In the genomic region with DNA sequence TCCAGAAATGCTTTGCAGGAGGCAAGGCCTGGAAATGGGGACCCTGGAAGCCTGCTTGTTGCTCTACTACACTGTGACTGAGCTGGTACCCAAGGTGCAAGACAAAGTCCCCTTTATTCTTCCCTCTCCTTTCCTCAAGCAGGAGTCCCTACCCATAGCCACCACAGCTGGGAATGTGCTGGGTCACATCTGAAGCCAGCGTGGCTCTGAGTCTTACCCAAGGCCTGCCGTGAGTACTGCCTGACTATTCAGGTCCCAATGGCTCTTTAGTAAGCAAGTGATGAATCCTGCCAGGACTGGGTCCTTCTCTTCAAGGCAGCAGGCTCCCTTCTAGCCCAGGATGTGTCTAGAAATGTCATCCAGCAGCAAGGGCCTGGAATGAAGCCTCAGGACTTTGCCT, we compare ENCODE assay signal across 23 cellular contexts. TPM values are rescaled to one million over a fixed set of nuclear protein-coding genes. Genes with fewer than 3 reads are reported as not detected.
DNase-seq lines count a peak whose midpoint lies in the region; ATAC-seq and TF ChIP-seq lines count a peak whose summit lies in the region.
"Had no signal": no experiment of that assay in that cellular context is flagged by ENCODE, and none has a peak within 500 bp of the region (broad histone marks: within the 10 kb centered on the region; RNA-seq: fewer than 3 reads in every experiment).

No MANE protein-coding gene starts in this region.

- H3K4me3 ChIP-seq in CD4-positive, CD25-positive, alpha-beta regulatory T cell (ENCODE audit: low read depth, low read length), result no peak overlapping the region
- H3K4me3 ChIP-seq: MG63 had no signal

- H3K27ac Mint-ChIP-seq in CD4-positive, CD25-positive, alpha-beta regulatory T cell, result peak overlapping the region in 2 of 3 donors; percentile 49 to 88
- peak overlapping the region; percentile 44 for H3K27ac Mint-ChIP-seq in CD4-positive, alpha-beta T cell
- H3K27ac Mint-ChIP-seq in activated naive CD8-positive, alpha-beta T cell treated with anti-CD3 and anti-CD28 coated beads, Interleukin-2, amount 10 ng/mL, durations not matched to agents 7 days and 5 days, result peak overlapping the region; percentile 41
- peak overlapping the region in 7 of 10 donors; percentile 21 to 81 (median 57) for H3K27ac Mint-ChIP-seq in naive thymus-derived CD8-positive, alpha-beta T cell

- no peaks in the 10 kb centered on the region for H3K9me3 ChIP-seq in CD4-positive, CD25-positive, alpha-beta regulatory T cell (ENCODE audit: control insufficient read depth in 2 of 2, low read length in 2 of 2)
- H3K9me3 ChIP-seq in CD4-positive, alpha-beta T cell (ENCODE audit: control insufficient read depth, low read length), result no peaks in the 10 kb centered on the region
- H3K9me3 ChIP-seq: MG63 had no signal

- POLR2A ChIA-PET in CD4-positive, alpha-beta T cell (lab: Charles Lee), result interaction anchor here (1.6 kb wide), 1 partner anchor 9 kb away, joined by 5 read pairs; the partner anchor contains the start of gene RAD51
- POLR2A ChIA-PET in activated naive CD8-positive, alpha-beta T cell treated with anti-CD3 and anti-CD28 coated beads, Interleukin-2, amount 10 ng/mL, durations not matched to agents 7 days and 5 days (lab: Charles Lee), result interaction anchor here (2.9 kb wide), 1 partner anchor 9 kb away, joined by 11 read pairs; the partner anchor contains the start of gene RAD51
- POLR2A ChIA-PET in naive thymus-derived CD8-positive, alpha-beta T cell (lab: Charles Lee), result no interaction called here

- no peak for TF ChIP-seq CTCF in CD4-positive, alpha-beta T cell (IDR thresholded peaks at IDR 0.05)

- no peak overlapping the region for H3K4me3 Mint-ChIP-seq in CD4-positive, CD25-positive, alpha-beta regulatory T cell
- H3K4me3 Mint-ChIP-seq in CD4-positive, alpha-beta T cell, result no peak overlapping the region
- H3K4me3 Mint-ChIP-seq in activated naive CD8-positive, alpha-beta T cell treated with anti-CD3 and anti-CD28 coated beads, Interleukin-2, amount 10 ng/mL, durations not matched to agents 7 days and 5 days, result no peak overlapping the region
- H3K4me3 Mint-ChIP-seq in naive thymus-derived CD8-positive, alpha-beta T cell, result no peak overlapping the region
- H3K4me3 Mint-ChIP-seq: CD8-positive, alpha-beta memory T cell had no signal

- H3K27me3 ChIP-seq in CD4-positive, CD25-positive, alpha-beta regulatory T cell (ENCODE audit: control insufficient read depth, insufficient read depth, low read length), result no peaks in the 10 kb centered on the region
- no peaks in the 10 kb centered on the region for H3K27me3 ChIP-seq in CD4-positive, alpha-beta T cell (ENCODE audit: control insufficient read depth, insufficient read depth, low read length)
- H3K27me3 ChIP-seq: MG63 had no signal

- H3K36me3 Mint-ChIP-seq in CD4-positive, CD25-positive, alpha-beta regulatory T cell, result peaks cover 4% of the 10 kb centered on the region
- H3K36me3 Mint-ChIP-seq in CD4-positive, alpha-beta T cell (ENCODE audit: low read depth), result no peaks in the 10 kb centered on the region
- H3K36me3 Mint-ChIP-seq in activated naive CD8-positive, alpha-beta T cell treated with anti-CD3 and anti-CD28 coated beads, Interleukin-2, amount 10 ng/mL, durations not matched to agents 7 days and 5 days, result no peaks in the 10 kb centered on the region
- peaks cover 0 to 4% (median 0%) of the 10 kb centered on the region in 3 donors for H3K36me3 Mint-ChIP-seq in naive thymus-derived CD8-positive, alpha-beta T cell

- H3K4me1 Mint-ChIP-seq in CD4-positive, CD25-positive, alpha-beta regulatory T cell, result peaks cover 4 to 13% (median 6%) of the 10 kb centered on the region in 4 donors
- H3K4me1 Mint-ChIP-seq in CD4-positive, alpha-beta T cell (ENCODE audit: low read depth), result no peaks in the 10 kb centered on the region
- no peaks in the 10 kb centered on the region for H3K4me1 Mint-ChIP-seq in activated naive CD8-positive, alpha-beta T cell treated with anti-CD3 and anti-CD28 coated beads, Interleukin-2, amount 10 ng/mL, durations not matched to agents 7 days and 5 days
- peaks cover 0 to 5% (median 4%) of the 10 kb centered on the region in 4 donors for H3K4me1 Mint-ChIP-seq in naive thymus-derived CD8-positive, alpha-beta T cell

- no peaks in the 10 kb centered on the region for H3K4me1 ChIP-seq in CD4-positive, CD25-positive, alpha-beta regulatory T cell (ENCODE audit: control insufficient read depth, insufficient read depth, low read length, poor library complexity, severe bottlenecking)

- CTCF ChIA-PET in CD4-positive, alpha-beta T cell (lab: Charles Lee), result no interaction called here

- no peak overlapping the region for H3K27ac ChIP-seq in CD4-positive, CD25-positive, alpha-beta regulatory T cell (ENCODE audit: insufficient read depth, low read length, poor library complexity, severe bottlenecking)
- no peak overlapping the region for H3K27ac ChIP-seq in CD4-positive, alpha-beta T cell (ENCODE audit: low read depth, low read length)

- H3K9me3 Mint-ChIP-seq in CD4-positive, CD25-positive, alpha-beta regulatory T cell, result no peaks in the 10 kb centered on the region
- no peaks in the 10 kb centered on the region for H3K9me3 Mint-ChIP-seq in CD4-positive, alpha-beta T cell
- no peaks in the 10 kb centered on the region for H3K9me3 Mint-ChIP-seq in activated naive CD8-positive, alpha-beta T cell treated with anti-CD3 and anti-CD28 coated beads, Interleukin-2, amount 10 ng/mL, durations not matched to agents 7 days and 5 days
- H3K9me3 Mint-ChIP-seq in naive thymus-derived CD8-positive, alpha-beta T cell, result no peaks in the 10 kb centered on the region
- H3K9me3 Mint-ChIP-seq: CD8-positive, alpha-beta memory T cell had no signal

- no peak for ATAC-seq in CD4-positive, CD25-positive, alpha-beta regulatory T cell (ENCODE audit: low read depth in 2 of 2)
- ATAC-seq in CD4-positive, alpha-beta T cell (ENCODE audit: poor library complexity), result no peak
- ATAC-seq in activated naive CD8-positive, alpha-beta T cell treated with anti-CD3 and anti-CD28 coated beads, Interleukin-2, amount 10 ng/mL, durations not matched to agents 7 days and 5 days (ENCODE audit: low read depth), result no peak
- ATAC-seq in naive thymus-derived CD8-positive, alpha-beta T cell, result no peak
- ATAC-seq in HG02973 (IDR thresholded peaks at IDR 0.05; ENCODE audit: unreplicated experiment), result no peak
- ATAC-seq: PC-3 had no signal

- H3K36me3 ChIP-seq in CD4-positive, CD25-positive, alpha-beta regulatory T cell (ENCODE audit: control insufficient read depth, insufficient read depth, low read length), result peaks cover 3% of the 10 kb centered on the region
- H3K36me3 ChIP-seq: MG63 had no signal

- intact Hi-C loops in CD4-positive, alpha-beta T cell (cut with DNase I, micrococcal nuclease), result no loop called here

- no peaks in the 10 kb centered on the region for H3K27me3 Mint-ChIP-seq in CD4-positive, CD25-positive, alpha-beta regulatory T cell
- no peaks in the 10 kb centered on the region for H3K27me3 Mint-ChIP-seq in CD4-positive, alpha-beta T cell
- peaks cover 6% of the 10 kb centered on the region for H3K27me3 Mint-ChIP-seq in activated naive CD8-positive, alpha-beta T cell treated with anti-CD3 and anti-CD28 coated beads, Interleukin-2, amount 10 ng/mL, durations not matched to agents 7 days and 5 days
- no peaks in the 10 kb centered on the region for H3K27me3 Mint-ChIP-seq in naive thymus-derived CD8-positive, alpha-beta T cell
- H3K27me3 Mint-ChIP-seq: CD8-positive, alpha-beta memory T cell had no signal

- no peak for DNase-seq in CD4-positive, CD25-positive, alpha-beta regulatory T cell
- no peak for DNase-seq in CD4-positive, alpha-beta T cell
- no peak for DNase-seq in activated naive CD8-positive, alpha-beta T cell treated with anti-CD3 and anti-CD28 coated beads, Interleukin-2, amount 10 ng/mL, durations not matched to agents 7 days and 5 days
- DNase-seq in naive thymus-derived CD8-positive, alpha-beta T cell, result no peak
- DNase-seq in SIG-M5 (lab: John Stamatoyannopoulos, UW), result no peak
- DNase-seq in nucleus accumbens (lab: John Stamatoyannopoulos, UW), result no peak
- DNase-seq: C1 segment of cervical spinal cord; Calu3; CD8-positive, alpha-beta memory T cell; DND-41; HCEC 1CT; KBM-7; MG63; NCI-H1105 treated with DMSO at 0.1 percent for 48 hours; NCI-H146; NCI-H2029; NCI-H446 treated with DMSO at 0.1 percent for 48 hours; NCI-H526; NCI-H82; NK-92 treated with Interleukin-12 subunit alpha and Interleukin-12 subunit beta, amount 100 ng/mL, for 24 hours; PC-3; SHP77 had no signal

RNA-seq across cellular contexts. Expression of gene RAD51, which starts 9.6 kb away (rescaled TPM):
- total RNA-seq in CD4-positive, CD25-positive, alpha-beta regulatory T cell, result 5.5 TPM
- polyA plus RNA-seq in CD4-positive, CD25-positive, alpha-beta regulatory T cell, result 1 to 10 TPM; 1.5 to 6.5 (median 3.6) TPM
- 1 to 10 TPM in 1 of 2 experiments, under 1 TPM in 1; 0.64 to 1.5 TPM for total RNA-seq in CD4-positive, alpha-beta T cell
- total RNA-seq in activated naive CD8-positive, alpha-beta T cell treated with anti-CD3 and anti-CD28 coated beads, Interleukin-2, amount 10 ng/mL, durations not matched to agents 7 days and 5 days, result 10 to 100 TPM; 52.4 to 54.5 TPM
- 1 to 10 TPM in 1 of 2 experiments, under 1 TPM in 1; 0.69 to 1.1 TPM for total RNA-seq in naive thymus-derived CD8-positive, alpha-beta T cell
- polyA plus RNA-seq in naive thymus-derived CD8-positive, alpha-beta T cell, result under 1 TPM in 1 of 3 donors, not detected in 2; 0.46 TPM
